23 cellular contexts compared by ENCODE assay signal in genomic region chr1:232134365-232134764, GRCh38.
"Had no signal": no experiment of that assay in that cellular context is flagged by ENCODE, and none has a peak within 500 bp of the region (broad histone marks: within the 10 kb centered on the region; RNA-seq: fewer than 3 reads in every experiment).

No MANE protein-coding gene starts in this region.

- H3K4me1 ChIP-seq: esophagus muscularis mucosa, left ventricle myocardium inferior, lower lobe of right lung, spleen, stomach, transverse colon had no signal

- H3K27ac ChIP-seq: epithelial cell of prostate, esophagus muscularis mucosa, foreskin keratinocyte, left ventricle myocardium inferior, lower lobe of right lung, spleen, stomach, thoracic aorta, transverse colon had no signal

- H3K27me3 ChIP-seq: esophagus muscularis mucosa, foreskin keratinocyte, stomach, transverse colon had no signal

- H3K9me3 Mint-ChIP-seq: effector memory CD8-positive, alpha-beta T cell had no signal

- H3K27ac Mint-ChIP-seq: dendritic cell treated with granulocyte-macrophage colony-stimulating factor and Interleukin-4, amounts not matched to agents 40 ng/mL and 50 ng/mL, for 4 days; effector memory CD8-positive, alpha-beta T cell; memory B cell; nephron progenitor cell had no signal

- H3K4me1 Mint-ChIP-seq: memory B cell, nephron progenitor cell had no signal

- H3K9me3 ChIP-seq: esophagus muscularis mucosa, lower lobe of right lung, thoracic aorta had no signal

- H3K36me3 ChIP-seq: esophagus muscularis mucosa, left ventricle myocardium inferior, lower lobe of right lung, spleen, stomach, thoracic aorta, transverse colon had no signal

- H3K4me3 Mint-ChIP-seq: dendritic cell treated with granulocyte-macrophage colony-stimulating factor and Interleukin-4, amounts not matched to agents 40 ng/mL and 50 ng/mL, for 4 days; effector memory CD8-positive, alpha-beta T cell; memory B cell; nephron progenitor cell had no signal

- ATAC-seq: effector memory CD8-positive, alpha-beta T cell; foreskin keratinocyte; left cardiac atrium; lower lobe of right lung; sciatic nerve had no signal

- DNase-seq: effector memory CD8-positive, alpha-beta T cell; foreskin keratinocyte; kidney; left cardiac atrium; left ventricle myocardium inferior; lower lobe of right lung; midbrain; nephron progenitor cell; posterior cingulate gyrus; spleen; stimulated activated CD4-positive, alpha-beta T cell treated with anti-CD3 and anti-CD28 coated beads, Interleukin-15, amount 100 ng/mL, for 24 hours; stimulated activated CD4-positive, alpha-beta T cell treated with anti-CD3 and anti-CD28 coated beads, Interleukin-1b, Interleukin-23, amount 100 ng/mL, for 48 hours; stimulated activated CD4-positive, alpha-beta T cell treated with anti-CD3 and anti-CD28 coated beads, Interleukin-4, amount 100 ng/mL, for 24 hours; stimulated activated naive CD4-positive, alpha-beta T cell; stomach; substantia nigra; transverse colon had no signal

- H3K4me3 ChIP-seq: esophagus muscularis mucosa, left ventricle myocardium inferior, lower lobe of right lung, spleen, stomach, thoracic aorta, transverse colon had no signal
